ENCODE assay signal across 15 cellular contexts in the genomic region with DNA sequence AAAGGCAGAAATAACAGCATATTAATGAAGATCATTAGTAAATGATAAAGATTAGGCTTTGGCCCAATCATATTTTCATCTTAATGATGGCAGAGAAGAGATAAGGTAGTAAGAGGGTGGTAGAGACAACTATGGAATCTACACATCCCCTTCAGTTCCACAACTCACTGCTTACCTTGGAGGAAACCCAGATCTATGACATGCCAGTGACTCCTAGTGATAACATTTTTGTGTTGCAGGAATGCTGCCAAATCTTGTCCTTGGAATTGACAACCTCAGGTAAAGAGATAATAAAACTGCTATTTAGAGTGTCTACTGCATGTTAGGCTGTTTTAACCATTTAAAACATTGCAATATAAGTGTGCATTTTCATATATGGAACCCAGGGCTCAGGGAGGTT.
"Had no signal": no experiment of that assay in that cellular context is flagged by ENCODE, and none has a peak within 500 bp of the region (broad histone marks: within the 10 kb centered on the region; RNA-seq: fewer than 3 reads in every experiment).

No MANE protein-coding gene starts in this region.

- H3K4me1 ChIP-seq: prostate gland, right atrium auricular region, thyroid gland had no signal

- H3K27me3 ChIP-seq: right atrium auricular region, thyroid gland had no signal

- H3K4me3 ChIP-seq: prostate gland, right atrium auricular region, thyroid gland had no signal

- FAIRE-seq: frontal cortex had no signal

- H3K27ac ChIP-seq: prostate gland, right atrium auricular region, thyroid gland had no signal

- ATAC-seq: activated CD4-positive, alpha-beta T cell treated with anti-CD3 and anti-CD28 coated beads for 36 hours; left ventricle myocardium superior; WTC11 had no signal

- DNase-seq: activated CD4-positive, alpha-beta memory T cell treated with anti-CD3 and anti-CD28 coated beads for 36 hours; activated CD4-positive, alpha-beta T cell treated with anti-CD3 and anti-CD28 coated beads for 36 hours; amniotic stem cell; cortex of kidney; left ventricle myocardium superior; stimulated activated CD4-positive, alpha-beta T cell treated with anti-CD3 and anti-CD28 coated beads, Interleukin-12 subunit alpha, Interleukin-12 subunit beta, amount 100 ng/mL, for 4 hours; stimulated activated CD4-positive, alpha-beta T cell treated with anti-CD3 and anti-CD28 coated beads, Interleukin-1b, Interleukin-23, amount 100 ng/mL, for 48 hours; stimulated activated CD8-positive, alpha-beta memory T cell treated with anti-CD3 and anti-CD28 coated beads, Interleukin-4, amount 100 ng/mL, for 48 hours; stimulated activated naive CD4-positive, alpha-beta T cell; T-helper 2 cell; thyroid gland had no signal

- H3K9me3 ChIP-seq: prostate gland, right atrium auricular region, thyroid gland had no signal

- H3K36me3 ChIP-seq: prostate gland, right atrium auricular region, thyroid gland had no signal
